In the genomic region with DNA sequence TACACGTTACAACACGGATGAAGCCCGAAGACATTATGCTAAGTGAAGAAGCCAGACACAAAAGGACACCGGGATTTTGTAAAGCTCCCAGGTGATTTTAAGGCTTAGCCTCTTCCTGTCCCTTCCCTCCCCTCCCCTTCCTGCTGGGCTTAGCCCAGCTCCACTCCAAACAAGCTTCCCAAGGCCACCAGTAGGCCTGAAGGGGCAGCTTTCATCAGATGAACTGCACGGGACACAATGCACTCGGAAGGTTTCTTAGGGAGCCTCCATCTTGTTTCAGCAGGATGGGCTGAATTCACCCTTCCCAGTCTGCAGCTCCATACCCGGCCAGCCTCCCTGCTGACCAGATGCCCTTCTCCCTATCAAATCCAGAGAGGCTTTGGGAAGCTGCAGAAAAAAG, we compare ENCODE assay signal across 2 cellular contexts.
TF ChIP-seq lines count a peak whose summit lies in the region.

No MANE protein-coding gene starts in this region.

TF ChIP-seq in HepG2, 621 proteins besides CTCF, POLR2A, EP300 and RAD21 (continues in another document):
- TF ChIP-seq TFDP2 (CRISPR knock-in tag; IDR thresholded peaks at IDR 0.05) (no peak), FOXA3 (CRISPR knock-in tag; IDR thresholded peaks at IDR 0.05) (no peak), MATR3 (CRISPR knock-in tag; IDR thresholded peaks at IDR 0.05) (no peak), ZBTB38 (CRISPR knock-in tag; IDR thresholded peaks at IDR 0.05) (no peak), ZSCAN20 (CRISPR knock-in tag; IDR thresholded peaks at IDR 0.05; ENCODE audit: borderline replicate concordance) (no peak), ARID5B (CRISPR knock-in tag; IDR thresholded peaks at IDR 0.05) (no peak), CHCHD3 (CRISPR knock-in tag; IDR thresholded peaks at IDR 0.05) (no peak), AGO2 (optimal IDR thresholded peaks at IDR 0.05; ENCODE audit: low read depth, low read length) (no peak)
- TF ChIP-seq, protein P1, sequence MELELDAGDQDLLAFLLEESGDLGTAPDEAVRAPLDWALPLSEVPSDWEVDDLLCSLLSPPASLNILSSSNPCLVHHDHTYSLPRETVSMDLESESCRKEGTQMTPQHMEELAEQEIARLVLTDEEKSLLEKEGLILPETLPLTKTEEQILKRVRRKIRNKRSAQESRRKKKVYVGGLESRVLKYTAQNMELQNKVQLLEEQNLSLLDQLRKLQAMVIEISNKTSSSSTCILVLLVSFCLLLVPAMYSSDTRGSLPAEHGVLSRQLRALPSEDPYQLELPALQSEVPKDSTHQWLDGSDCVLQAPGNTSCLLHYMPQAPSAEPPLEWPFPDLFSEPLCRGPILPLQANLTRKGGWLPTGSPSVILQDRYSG (CRISPR knock-in tag; IDR thresholded peaks at IDR 0.05), result no peak

TF ChIP-seq in WTC11, 78 proteins besides CTCF, POLR2A, EP300 and RAD21:
- TF ChIP-seq, protein P2, sequence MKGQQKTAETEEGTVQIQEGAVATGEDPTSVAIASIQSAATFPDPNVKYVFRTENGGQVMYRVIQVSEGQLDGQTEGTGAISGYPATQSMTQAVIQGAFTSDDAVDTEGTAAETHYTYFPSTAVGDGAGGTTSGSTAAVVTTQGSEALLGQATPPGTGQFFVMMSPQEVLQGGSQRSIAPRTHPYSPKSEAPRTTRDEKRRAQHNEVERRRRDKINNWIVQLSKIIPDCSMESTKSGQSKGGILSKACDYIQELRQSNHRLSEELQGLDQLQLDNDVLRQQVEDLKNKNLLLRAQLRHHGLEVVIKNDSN (CRISPR knock-in tag; IDR thresholded peaks at IDR 0.05), result no peak
- 0 out of 2 replicates have a peak, but pooled peaks have one; percentile 26 for TF ChIP-seq GABPB1 (CRISPR knock-in tag; IDR thresholded peaks at IDR 0.05)
- no peak for TF ChIP-seq OVOL2 (CRISPR knock-in tag; IDR thresholded peaks at IDR 0.05; ENCODE audit: borderline replicate concordance)
TF ChIP-seq in WTC11: peak in this region for 1.
